10 cellular contexts compared by ENCODE assay signal in genomic region chr7:2638224-2638991, GRCh38. TPM values are rescaled to one million over a fixed set of nuclear protein-coding genes. Genes with fewer than 3 reads are reported as not detected.
DNase-seq lines count a peak whose midpoint lies in the region; TF ChIP-seq lines count a peak whose summit lies in the region.
"Had no signal": no experiment of that assay in that cellular context is flagged by ENCODE, and none has a peak within 500 bp of the region (broad histone marks: within the 10 kb centered on the region; RNA-seq: fewer than 3 reads in every experiment).

No MANE protein-coding gene starts in this region.

- H3K36me3 ChIP-seq in OCI-LY3 (replicated peaks; ENCODE audit: low read depth, low read length) (no peaks in the 10 kb centered on the region), uterus (no peaks in the 10 kb centered on the region)

- H3K23me2 ChIP-seq in H9 (ENCODE audit: insufficient read length, low read depth, low read length, poor library complexity, severe bottlenecking), result peaks cover 6% of the 10 kb centered on the region

- H3K14ac ChIP-seq in H9 (ENCODE audit: insufficient read depth, low read length), result no peak overlapping the region; the same call in 1 of the 2 replicates

- no peaks in the 10 kb centered on the region for H3K79me1 ChIP-seq in H9 (ENCODE audit: insufficient read depth, low read depth, low read length, poor library complexity, severe bottlenecking)

- no peaks in the 10 kb centered on the region for H3K27me3 Mint-ChIP-seq in mesothelial cell of epicardium (ENCODE audit: low read depth)
- no peaks in the 10 kb centered on the region for H3K27me3 Mint-ChIP-seq in H9 (ENCODE audit: low read depth)

- H3K27me3 ChIP-seq in OCI-LY3 (ENCODE audit: low read depth, low read length) (no peaks in the 10 kb centered on the region), uterus (no peaks in the 10 kb centered on the region), H9 (ENCODE audit: insufficient read depth, low read length) (no peaks in the 10 kb centered on the region)

- TF ChIP-seq CTCF in OCI-LY3 (IDR thresholded peaks at IDR 0.05; ENCODE audit: low read depth, low read length), result no peak
- TF ChIP-seq CTCF in mesothelial cell of epicardium (IDR thresholded peaks at IDR 0.05; ENCODE audit: unreplicated experiment), result no peak
- TF ChIP-seq CTCF in uterus (IDR thresholded peaks at IDR 0.05), result no peak
- no peak for TF ChIP-seq CTCF in H9 (conservative IDR thresholded peaks at IDR 0.05)

- H2BK120ac ChIP-seq in H9 (ENCODE audit: low read depth, low read length, poor library complexity, severe bottlenecking), result no peak overlapping the region

- no peak overlapping the region for H2BK15ac ChIP-seq in H9 (ENCODE audit: low read depth, low read length)

- H3K9me3 Mint-ChIP-seq in mesothelial cell of epicardium (no peaks in the 10 kb centered on the region), H9 (no peaks in the 10 kb centered on the region)

- no peak overlapping the region for H3K56ac ChIP-seq in H9 (ENCODE audit: insufficient read length, low read depth, low read length)

- no peaks in the 10 kb centered on the region for H3K9me3 ChIP-seq in OCI-LY3 (ENCODE audit: insufficient read depth, low read length)
- no peaks in the 10 kb centered on the region for H3K9me3 ChIP-seq in uterus
- H3K9me3 ChIP-seq in H9 (ENCODE audit: control insufficient read depth, low read depth, low read length), result no peaks in the 10 kb centered on the region

- H3K4me2 ChIP-seq in OCI-LY3 (ENCODE audit: low read length) (peak overlapping the region; percentile 52), H9 (ENCODE audit: insufficient read depth, insufficient read length, low read length) (no peak overlapping the region)

- H4K5ac ChIP-seq in H9 (ENCODE audit: insufficient read length, low read depth, low read length), result no peak overlapping the region

- intact Hi-C loops in uterus (cut with DNase I; ENCODE audit: low total_unique reads), result no loop called here

- H3K23ac ChIP-seq in H9 (ENCODE audit: insufficient read length, low read depth, low read length), result no peak overlapping the region

- no peak overlapping the region for H3K4me3 ChIP-seq in OCI-LY3 (ENCODE audit: low read length)
- H3K4me3 ChIP-seq in uterus, result no peak overlapping the region

- H2BK20ac ChIP-seq in H9 (ENCODE audit: low read depth, low read length, poor library complexity, severe bottlenecking), result no peak overlapping the region

- DNase-seq in epidermal melanocyte (ENCODE audit: insufficient read length, low spot score) (peak; percentile 51), mesothelial cell of epicardium (ENCODE audit: low spot score in 2 of 2, unreplicated experiment in 2 of 2) (no peak), uterus (peak; percentile 30 to 61), H9 (no peak), GOT3 (lab: John Stamatoyannopoulos, UW) (no peak), DMS79 (lab: John Stamatoyannopoulos, UW) (no peak)
- DNase-seq: activated gamma-delta T cell treated with Interleukin-2 at 50 U/mL for 16 hours; NCI-H1048; stimulated activated CD4-positive, alpha-beta T cell treated with anti-CD3 and anti-CD28 coated beads, Interleukin-12 subunit alpha, Interleukin-12 subunit beta, amount 100 ng/mL, for 4 hours had no signal

- H3K27ac ChIP-seq in OCI-LY3 (ENCODE audit: low read length), result no peak overlapping the region
- peak overlapping the region in 1 of 2 donors; percentile 0 for H3K27ac ChIP-seq in uterus
- no peak overlapping the region for H3K27ac ChIP-seq in H9 (ENCODE audit: insufficient read length, low read depth, low read length)

- H3K4me1 Mint-ChIP-seq in mesothelial cell of epicardium (peaks cover 51% of the 10 kb centered on the region), H9 (peaks cover 15 to 19% of the 10 kb centered on the region in 2 experiments)

- no peak overlapping the region for H2AFZ ChIP-seq in OCI-LY3 (ENCODE audit: low read depth, low read length)
- H2AFZ ChIP-seq in H9 (ENCODE audit: low read length), result no peak overlapping the region

- H3K4ac ChIP-seq in H9 (ENCODE audit: low read depth, low read length), result no peak overlapping the region

- peak overlapping the region; percentile 79 for H3K27ac Mint-ChIP-seq in mesothelial cell of epicardium
- H3K27ac Mint-ChIP-seq in H9, result no peak overlapping the region; a peak in 1 of 7 replicates

- H3K9ac ChIP-seq in OCI-LY3 (ENCODE audit: low read length), result no peak overlapping the region
- H3K9ac ChIP-seq in H9 (ENCODE audit: extremely low read depth, insufficient read length, low read length), result no peak overlapping the region

- no peak overlapping the region for H2AK5ac ChIP-seq in H9 (ENCODE audit: insufficient read length, low read length)

- H3T11ph ChIP-seq in H9 (ENCODE audit: low read length), result no peak overlapping the region

- no peak overlapping the region for H4K8ac ChIP-seq in H9 (replicated peaks; ENCODE audit: insufficient read length, low read depth, low read length)

- H2BK5ac ChIP-seq in H9 (ENCODE audit: insufficient read length, low read length), result no peak overlapping the region

- no peak for TF ChIP-seq POLR2A in uterus (IDR thresholded peaks at IDR 0.05)

- H4K91ac ChIP-seq in H9 (ENCODE audit: insufficient read length, low read depth, low read length), result no peak overlapping the region

- H2BK12ac ChIP-seq in H9 (ENCODE audit: insufficient read length, low read depth, low read length), result no peak overlapping the region

- H4K20me1 ChIP-seq in OCI-LY3 (ENCODE audit: insufficient read depth, low read length) (peaks cover 12% of the 10 kb centered on the region; the same call in 1 of the 2 replicates), H9 (ENCODE audit: control insufficient read depth, insufficient read depth, insufficient read length) (peaks cover 4% of the 10 kb centered on the region)

- H3K79me2 ChIP-seq in OCI-LY3 (ENCODE audit: low read length) (no peaks in the 10 kb centered on the region), H9 (ENCODE audit: insufficient read depth, low read length) (peaks cover 34% of the 10 kb centered on the region; the same call in 1 of the 2 replicates)

- peaks cover 35% of the 10 kb centered on the region for H3K4me1 ChIP-seq in OCI-LY3 (ENCODE audit: low read length)
- peaks cover 6 to 40% of the 10 kb centered on the region in 2 donors for H3K4me1 ChIP-seq in uterus
- H3K4me1 ChIP-seq in H9 (ENCODE audit: insufficient read depth, low read length), result no peaks in the 10 kb centered on the region

- WGBS in H9 (ENCODE audit: extremely low coverage, insufficient read length, low lambda C conversion rate), result no CpG with 5 or more reads among the region's 34 CpGs

- no peaks in the 10 kb centered on the region for H3K36me3 Mint-ChIP-seq in mesothelial cell of epicardium
- peaks cover 1 to 8% (median 7%) of the 10 kb centered on the region in 3 experiments; a peak in 5 of 7 replicates for H3K36me3 Mint-ChIP-seq in H9 (ENCODE audit: insufficient read depth in 1 of 3, low read depth in 3 of 3)

- no peak overlapping the region for H3K18ac ChIP-seq in H9 (ENCODE audit: insufficient read length, low read depth, low read length)

- H3K4me3 Mint-ChIP-seq in mesothelial cell of epicardium (peak overlapping the region; percentile 20), H9 (no peak overlapping the region)

RNA-seq across cellular contexts. Expression of gene TTYH3, which starts 6.6 kb away (rescaled TPM):
- total RNA-seq in mesothelial cell of epicardium, result 282 to 296 TPM (median 282 TPM) in 3 replicates
- 10 to 100 TPM in 2 of 4 donors, 1 to 10 TPM in 2; 3.8 to 47.2 (median 25.2) TPM for total RNA-seq in uterus
- total RNA-seq in H9 (2021), result 122 TPM in 2 replicates

RNA-seq across cellular contexts. Expression of gene AMZ1, which starts 49.6 kb away (rescaled TPM):
- total RNA-seq in mesothelial cell of epicardium (0.05 to 0.49 TPM (median 0.13 TPM) in 3 replicates), uterus (1 to 10 TPM in 2 of 4 donors, under 1 TPM in 1, not detected in 1; 0.35 to 4.6 (median 4.4) TPM), H9 (2021) (0.74 and 0.90 TPM in 2 replicates)

Comparison
In these comparisons a context has a peak if more than half of its experiments do, and no peak if none do; other contexts are left out.
1. DNase-seq: peak in epidermal melanocyte (single experiment) and uterus (2 of 2); none in mesothelial cell of epicardium (0 of 2), H9 (single experiment), GOT3 (single experiment) and DMS79 (single experiment).